In the genomic region with DNA sequence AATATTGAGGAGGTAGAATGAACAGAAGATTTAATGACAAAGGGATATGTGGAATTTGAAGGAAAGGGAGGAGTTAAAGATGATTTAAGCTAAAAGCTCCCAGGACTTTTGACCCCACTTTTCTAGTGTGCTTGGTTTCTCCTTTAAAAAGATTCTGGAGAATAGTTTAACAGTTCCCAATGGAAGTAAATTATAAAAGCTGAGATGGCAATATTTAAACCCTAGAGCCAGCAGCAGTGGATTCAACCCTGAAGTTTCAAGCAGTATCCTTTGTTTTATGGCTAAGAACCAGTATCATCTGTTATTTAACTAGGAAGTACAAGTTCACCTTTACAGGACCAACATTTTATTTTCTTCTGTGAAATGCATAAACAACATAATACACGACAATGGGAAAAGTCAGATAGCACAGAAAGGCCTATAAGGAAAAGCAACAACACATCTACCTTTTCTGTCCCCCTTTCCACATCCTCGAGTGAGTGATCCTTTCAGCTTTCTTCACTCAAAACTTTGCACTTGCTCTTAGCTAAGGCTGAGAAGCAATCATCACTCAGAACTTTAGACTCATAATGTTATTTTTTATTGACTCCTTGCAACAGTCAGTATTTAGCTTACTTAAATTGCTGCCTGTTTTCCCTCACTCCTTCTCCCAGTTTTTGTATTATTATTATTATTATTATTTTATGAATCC, we compare ENCODE assay signal across 2 cellular contexts.
TF ChIP-seq lines count a peak whose summit lies in the region.

No MANE protein-coding gene starts in this region.

TF ChIP-seq in IMR-90, 13 proteins besides CTCF, POLR2A, EP300 and RAD21:
- peak; percentile 42 for TF ChIP-seq MAFK (IDR thresholded peaks at IDR 0.05; ENCODE audit: low read depth, low read length)
- no peak for TF ChIP-seq USF2 (IDR thresholded peaks at IDR 0.05; ENCODE audit: low read depth, low read length)

TF ChIP-seq in K562, 482 proteins besides CTCF, POLR2A, EP300 and RAD21:
- TF ChIP-seq, protein P1, sequence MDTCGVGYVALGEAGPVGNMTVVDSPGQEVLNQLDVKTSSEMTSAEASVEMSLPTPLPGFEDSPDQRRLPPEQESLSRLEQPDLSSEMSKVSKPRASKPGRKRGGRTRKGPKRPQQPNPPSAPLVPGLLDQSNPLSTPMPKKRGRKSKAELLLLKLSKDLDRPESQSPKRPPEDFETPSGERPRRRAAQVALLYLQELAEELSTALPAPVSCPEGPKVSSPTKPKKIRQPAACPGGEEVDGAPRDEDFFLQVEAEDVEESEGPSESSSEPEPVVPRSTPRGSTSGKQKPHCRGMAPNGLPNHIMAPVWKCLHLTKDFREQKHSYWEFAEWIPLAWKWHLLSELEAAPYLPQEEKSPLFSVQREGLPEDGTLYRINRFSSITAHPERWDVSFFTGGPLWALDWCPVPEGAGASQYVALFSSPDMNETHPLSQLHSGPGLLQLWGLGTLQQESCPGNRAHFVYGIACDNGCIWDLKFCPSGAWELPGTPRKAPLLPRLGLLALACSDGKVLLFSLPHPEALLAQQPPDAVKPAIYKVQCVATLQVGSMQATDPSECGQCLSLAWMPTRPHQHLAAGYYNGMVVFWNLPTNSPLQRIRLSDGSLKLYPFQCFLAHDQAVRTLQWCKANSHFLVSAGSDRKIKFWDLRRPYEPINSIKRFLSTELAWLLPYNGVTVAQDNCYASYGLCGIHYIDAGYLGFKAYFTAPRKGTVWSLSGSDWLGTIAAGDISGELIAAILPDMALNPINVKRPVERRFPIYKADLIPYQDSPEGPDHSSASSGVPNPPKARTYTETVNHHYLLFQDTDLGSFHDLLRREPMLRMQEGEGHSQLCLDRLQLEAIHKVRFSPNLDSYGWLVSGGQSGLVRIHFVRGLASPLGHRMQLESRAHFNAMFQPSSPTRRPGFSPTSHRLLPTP (IDR thresholded peaks at IDR 0.05; ENCODE audit: borderline replicate concordance, extremely low read depth, insufficient read length) = no peak
- TF ChIP-seq ZNF584 (CRISPR knock-in tag; IDR thresholded peaks at IDR 0.05; ENCODE audit: low read depth) (no peak), ZNF75A (CRISPR knock-in tag; IDR thresholded peaks at IDR 0.05) (no peak), MAFG (tag; conservative IDR thresholded peaks at IDR 0.05) (peak; percentile 48; the same call in 1 of the 2 replicates), MAFF (IDR thresholded peaks at IDR 0.05; ENCODE audit: low read length) (peak; percentile 40; the same call in 1 of the 2 replicates), THRAP3 (IDR thresholded peaks at IDR 0.05; ENCODE audit: borderline replicate concordance) (no peak), MAFK (IDR thresholded peaks at IDR 0.05; ENCODE audit: low read length) (peak; percentile 40; the same call in 1 of the 2 replicates), ZNF57 (CRISPR knock-in tag; IDR thresholded peaks at IDR 0.05) (no peak), C11orf30 (IDR thresholded peaks at IDR 0.05; ENCODE audit: low read depth) (peak; percentile 64), ZNF316 (IDR thresholded peaks at IDR 0.05) (peak; percentile 81), ZFP36 (IDR thresholded peaks at IDR 0.05; ENCODE audit: low read depth, low read length, partially characterized antibody) (no peak), FOXK2 (conservative IDR thresholded peaks at IDR 0.05 in 1 of 2, IDR thresholded peaks at IDR 0.05 in 1 of 2; ENCODE audit: low read depth in 2 of 2) (no peak)
